ENCODE assay signal across 16 cellular contexts in genomic region chr10:47458466-47459154, GRCh38. TPM values are rescaled to one million over a fixed set of nuclear protein-coding genes. Genes with fewer than 3 reads are reported as not detected.
A peak's percentile ranks its signal among the peaks of the same experiment; 100 is the strongest.
DNase-seq lines count a peak whose midpoint lies in the region; ATAC-seq, FAIRE-seq and TF ChIP-seq lines count a peak whose summit lies in the region.
"Had no signal": no experiment of that assay in that cellular context is flagged by ENCODE, and none has a peak within 500 bp of the region (broad histone marks: within the 10 kb centered on the region; RNA-seq: fewer than 3 reads in every experiment).

No MANE protein-coding gene starts in this region.

- peak overlapping the region; percentile 59 for H3K4me2 ChIP-seq in astrocyte (ENCODE audit: low read length)

- no peak overlapping the region for H3K9ac ChIP-seq in astrocyte (ENCODE audit: low read length)

- H3K36me3 ChIP-seq in astrocyte (ENCODE audit: insufficient read depth, low read length), result no peaks in the 10 kb centered on the region
- H3K36me3 ChIP-seq: uterus had no signal

- H3K79me2 ChIP-seq in astrocyte (ENCODE audit: insufficient read depth, low read length), result no peaks in the 10 kb centered on the region

- H3K27me3 ChIP-seq in astrocyte (ENCODE audit: insufficient read depth, low read length) (no peaks in the 10 kb centered on the region), foreskin keratinocyte (peaks cover 3% of the 10 kb centered on the region)
- H3K27me3 ChIP-seq: uterus had no signal

- peaks cover 12% of the 10 kb centered on the region for H3K27me3 Mint-ChIP-seq in astrocyte (ENCODE audit: low read depth, unreplicated experiment)

- no peak for TF ChIP-seq CTCF in astrocyte (IDR thresholded peaks at IDR 0.05; ENCODE audit: insufficient read depth, low read depth, low read length)
- no peak for TF ChIP-seq CTCF in foreskin keratinocyte (conservative IDR thresholded peaks at IDR 0.05)

- no peaks in the 10 kb centered on the region for H3K9me3 ChIP-seq in astrocyte (ENCODE audit: insufficient read depth, low read depth, low read length)
- H3K9me3 ChIP-seq: uterus had no signal

- H3K4me1 Mint-ChIP-seq in astrocyte (ENCODE audit: low read depth, unreplicated experiment), result peaks cover 17% of the 10 kb centered on the region

- peak overlapping the region; percentile 31 for H3K27ac ChIP-seq in astrocyte (ENCODE audit: low read depth, low read length)
- no peak overlapping the region for H3K27ac ChIP-seq in foreskin keratinocyte
- H3K27ac ChIP-seq: uterus had no signal

- H2AFZ ChIP-seq in astrocyte (ENCODE audit: low read depth, low read length), result no peak overlapping the region

- H3K27ac Mint-ChIP-seq in astrocyte (ENCODE audit: unreplicated experiment), result peak overlapping the region; percentile 92
- H3K27ac Mint-ChIP-seq: activated naive CD8-positive, alpha-beta T cell treated with anti-CD3 and anti-CD28 coated beads, Interleukin-2, amount 50 U/mL, for 24 hours had no signal

- H3K9me3 Mint-ChIP-seq in astrocyte (ENCODE audit: unreplicated experiment), result no peaks in the 10 kb centered on the region
- H3K9me3 Mint-ChIP-seq: activated naive CD8-positive, alpha-beta T cell treated with anti-CD3 and anti-CD28 coated beads, Interleukin-2, amount 50 U/mL, for 24 hours had no signal

- peak; percentile 69 for DNase-seq in A172 (ENCODE audit: low spot score)
- peak; percentile 47 for DNase-seq in H54 (ENCODE audit: insufficient read length, low spot score)
- peak; percentile 85 for DNase-seq in astrocyte (ENCODE audit: low read depth)
- DNase-seq in foreskin keratinocyte, result peak; percentile 42 to 74
- no peak for DNase-seq in activated gamma-delta T cell treated with Interleukin-2 at 50 U/mL for 16 hours
- DNase-seq in stimulated activated CD4-positive, alpha-beta T cell treated with anti-CD3 and anti-CD28 coated beads, Interleukin-12 subunit alpha, Interleukin-12 subunit beta, amount 100 ng/mL, for 4 hours, result no peak
- no peak for DNase-seq in cerebellar cortex (ENCODE audit: low spot score)
- DNase-seq in NCI-H446 treated with DMSO at 0.1 percent for 48 hours (lab: John Stamatoyannopoulos, UW), result no peak
- DNase-seq: activated naive CD8-positive, alpha-beta T cell treated with anti-CD3 and anti-CD28 coated beads, Interleukin-2, amount 50 U/mL, for 24 hours; left ventricle myocardium superior; NCI-H1092 treated with DMSO at 0.1 percent for 48 hours; NCI-H526; SHP77 treated with DMSO at 0.1 percent for 48 hours; uterus had no signal

- FAIRE-seq in H54 (lab: Jason Lieb, UNC) (no peak), astrocyte (lab: Jason Lieb, UNC) (no peak)
- FAIRE-seq: GM12891 had no signal

- no peak overlapping the region for H3K4me3 ChIP-seq in astrocyte (ENCODE audit: insufficient read depth, low read depth, low read length)
- H3K4me3 ChIP-seq: uterus had no signal

- H3K36me3 Mint-ChIP-seq in astrocyte (ENCODE audit: low read depth, unreplicated experiment), result no peaks in the 10 kb centered on the region

- H3K4me3 Mint-ChIP-seq in astrocyte (ENCODE audit: unreplicated experiment), result no peak overlapping the region
- H3K4me3 Mint-ChIP-seq: activated naive CD8-positive, alpha-beta T cell treated with anti-CD3 and anti-CD28 coated beads, Interleukin-2, amount 50 U/mL, for 24 hours had no signal

- TF ChIP-seq POLR2A in H54 (IDR thresholded peaks at IDR 0.05; ENCODE audit: low read depth, low read length), result no peak

- ATAC-seq in foreskin keratinocyte, result no peak
- ATAC-seq: activated naive CD8-positive, alpha-beta T cell treated with anti-CD3 and anti-CD28 coated beads, Interleukin-2, amount 50 U/mL, for 24 hours; left ventricle myocardium superior had no signal

- no peaks in the 10 kb centered on the region for H4K20me1 ChIP-seq in astrocyte (ENCODE audit: insufficient read depth, low read length)

- H3K4me1 ChIP-seq in astrocyte (ENCODE audit: insufficient read depth, low read length) (peaks cover 12% of the 10 kb centered on the region), foreskin keratinocyte (peaks cover 8% of the 10 kb centered on the region)
- H3K4me1 ChIP-seq: uterus had no signal

RNA-seq across cellular contexts. Expression of gene ANXA8, which starts 25.3 kb away (rescaled TPM):
- 45.4 and 54.3 TPM in 2 replicates for total RNA-seq in A172 (2014; rRNA removed; shearing (Covaris generic))
- total RNA-seq in astrocyte (0.55 and 1.0 TPM in 2 replicates), foreskin keratinocyte (562 and 572 TPM in 2 replicates)
- 481 and 486 TPM in 2 replicates for polyA plus RNA-seq in foreskin keratinocyte
- total RNA-seq: A673 had no signal

RNA-seq across cellular contexts. Expression of gene FAM25G, which starts 32.9 kb away (rescaled TPM):
- not detected in 2 replicates for total RNA-seq in A172 (2014; rRNA removed; shearing (Covaris generic))
- total RNA-seq in astrocyte (not detected in 2 replicates), foreskin keratinocyte (0.74 TPM in 1 of 2 replicates, not detected in the other)
- 0.36 and 0.87 TPM in 2 replicates for polyA plus RNA-seq in foreskin keratinocyte
- total RNA-seq: A673, left ventricle myocardium superior, uterus had no signal

Comparison
In these comparisons a context has a peak if more than half of its experiments do, and no peak if none do; other contexts are left out.
1. DNase-seq: peak in A172 (single experiment), H54 (single experiment), astrocyte (single experiment) and foreskin keratinocyte (2 of 2); none in activated gamma-delta T cell treated with Interleukin-2 at 50 U/mL for 16 hours (single experiment), stimulated activated CD4-positive, alpha-beta T cell treated with anti-CD3 and anti-CD28 coated beads, Interleukin-12 subunit alpha, Interleukin-12 subunit beta, amount 100 ng/mL, for 4 hours (single experiment), cerebellar cortex (single experiment) and NCI-H446 treated with DMSO at 0.1 percent for 48 hours (single experiment).
2. RNA of gene ANXA8, which starts 25.3 kb away (total RNA-seq): 562 to 572 TPM in foreskin keratinocyte and 45.4 to 54.3 TPM in A172; 0.55 to 1.0 TPM in astrocyte; every median in the first group is over 10 times any median in the second.